1 cellular context compared by ENCODE assay signal in the genomic region with DNA sequence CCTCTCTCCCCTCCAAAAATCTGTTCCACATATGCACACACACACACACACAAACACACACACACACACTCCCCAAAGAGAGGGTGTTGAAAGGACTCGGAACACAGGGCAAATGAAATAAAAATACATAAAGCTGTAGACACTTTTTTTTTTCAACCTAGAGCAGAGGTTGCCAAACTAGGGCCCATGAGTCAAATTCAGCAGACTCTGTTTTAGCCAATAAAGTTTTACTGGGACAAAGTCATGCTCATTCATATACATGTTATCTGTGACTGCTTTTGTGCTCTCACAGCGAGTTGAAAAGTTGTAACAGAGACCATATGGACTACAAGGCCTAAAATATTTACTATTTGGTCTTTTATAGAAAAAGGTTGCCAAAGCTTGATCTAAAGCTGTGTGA.
TF ChIP-seq lines count a peak whose summit lies in the region.

No MANE protein-coding gene starts in this region.

TF ChIP-seq in GM12878, 131 proteins besides CTCF, POLR2A, EP300 and RAD21:
- peak; percentile 40; the same call in 1 of the 2 replicates for TF ChIP-seq ZBTB40 (IDR thresholded peaks at IDR 0.05; ENCODE audit: borderline replicate concordance)
- TF ChIP-seq CBX5 (IDR thresholded peaks at IDR 0.05; ENCODE audit: low read depth), result no peak
TF ChIP-seq in GM12878: peak in this region for 1.
